In the genomic region with DNA sequence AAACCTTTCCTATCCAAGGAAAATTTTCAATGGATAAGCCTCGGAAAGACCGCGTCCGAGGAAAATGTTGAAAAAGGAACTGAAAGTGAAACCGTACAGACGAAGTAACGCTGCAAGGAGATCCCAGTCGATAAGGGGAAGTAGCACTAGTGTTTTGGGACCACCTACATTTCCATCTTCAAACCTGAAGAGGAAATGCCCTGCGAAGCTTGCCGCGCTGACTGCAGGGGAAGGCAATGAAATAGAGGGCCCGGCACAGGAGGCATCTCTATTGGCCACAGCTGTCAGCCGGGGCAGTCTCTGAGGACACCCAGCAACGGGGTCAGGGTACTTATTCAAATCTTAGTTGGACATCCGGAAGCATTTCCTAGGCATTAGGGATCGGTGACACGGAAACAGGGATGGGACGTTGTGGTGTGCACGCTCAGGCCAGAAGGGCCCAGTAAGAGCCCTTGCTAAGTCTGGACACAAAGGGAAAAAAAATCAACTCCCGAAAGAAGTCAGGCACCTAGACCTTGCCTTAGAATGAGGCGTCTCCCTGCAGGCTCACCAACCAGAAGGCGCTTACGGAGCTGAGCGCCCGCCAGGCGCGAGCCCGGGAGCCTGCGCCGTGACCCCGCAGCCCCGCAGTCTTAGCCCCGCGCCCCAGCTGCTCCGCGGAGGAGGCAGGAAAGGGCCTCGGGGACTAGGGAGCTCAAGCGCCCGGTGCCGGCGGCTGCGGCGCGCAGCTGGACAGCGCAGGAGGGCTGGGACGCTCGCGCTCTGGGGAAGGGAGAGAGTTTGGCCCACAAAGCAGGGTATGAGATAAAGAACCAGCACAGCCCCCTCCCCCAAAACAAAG, we compare ENCODE assay signal across 1 cellular context.
TF ChIP-seq lines count a peak whose summit lies in the region.

No MANE protein-coding gene starts in this region.

TF ChIP-seq in SK-N-SH, 30 proteins besides CTCF, POLR2A, EP300 and RAD21 (continued from another document):
- TF ChIP-seq, protein P1, sequence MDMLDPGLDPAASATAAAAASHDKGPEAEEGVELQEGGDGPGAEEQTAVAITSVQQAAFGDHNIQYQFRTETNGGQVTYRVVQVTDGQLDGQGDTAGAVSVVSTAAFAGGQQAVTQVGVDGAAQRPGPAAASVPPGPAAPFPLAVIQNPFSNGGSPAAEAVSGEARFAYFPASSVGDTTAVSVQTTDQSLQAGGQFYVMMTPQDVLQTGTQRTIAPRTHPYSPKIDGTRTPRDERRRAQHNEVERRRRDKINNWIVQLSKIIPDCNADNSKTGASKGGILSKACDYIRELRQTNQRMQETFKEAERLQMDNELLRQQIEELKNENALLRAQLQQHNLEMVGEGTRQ (IDR thresholded peaks at IDR 0.05; ENCODE audit: borderline replicate concordance, low read depth, low read length), result no peak
- TF ChIP-seq ELF1 (IDR thresholded peaks at IDR 0.05), result no peak
- no peak for TF ChIP-seq POLR2AphosphoS5 (IDR thresholded peaks at IDR 0.05; ENCODE audit: low read depth, low read length)
- no peak for TF ChIP-seq FOXJ3 (CRISPR knock-in tag; IDR thresholded peaks at IDR 0.05)
- TF ChIP-seq, protein P2, sequence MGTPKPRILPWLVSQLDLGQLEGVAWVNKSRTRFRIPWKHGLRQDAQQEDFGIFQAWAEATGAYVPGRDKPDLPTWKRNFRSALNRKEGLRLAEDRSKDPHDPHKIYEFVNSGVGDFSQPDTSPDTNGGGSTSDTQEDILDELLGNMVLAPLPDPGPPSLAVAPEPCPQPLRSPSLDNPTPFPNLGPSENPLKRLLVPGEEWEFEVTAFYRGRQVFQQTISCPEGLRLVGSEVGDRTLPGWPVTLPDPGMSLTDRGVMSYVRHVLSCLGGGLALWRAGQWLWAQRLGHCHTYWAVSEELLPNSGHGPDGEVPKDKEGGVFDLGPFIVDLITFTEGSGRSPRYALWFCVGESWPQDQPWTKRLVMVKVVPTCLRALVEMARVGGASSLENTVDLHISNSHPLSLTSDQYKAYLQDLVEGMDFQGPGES (IDR thresholded peaks at IDR 0.05; ENCODE audit: low read depth, low read length), result no peak
- TF ChIP-seq RXRA (IDR thresholded peaks at IDR 0.05; ENCODE audit: borderline replicate concordance, low read depth), result no peak
- TF ChIP-seq GATA2 (CRISPR knock-in tag; IDR thresholded peaks at IDR 0.05), result no peak
- no peak for TF ChIP-seq FOXM1 (IDR thresholded peaks at IDR 0.05; ENCODE audit: low read depth)
- TF ChIP-seq RFX5 (IDR thresholded peaks at IDR 0.05; ENCODE audit: low read length), result peak; percentile 43; the same call in 1 of the 2 replicates
- TF ChIP-seq, protein P3, sequence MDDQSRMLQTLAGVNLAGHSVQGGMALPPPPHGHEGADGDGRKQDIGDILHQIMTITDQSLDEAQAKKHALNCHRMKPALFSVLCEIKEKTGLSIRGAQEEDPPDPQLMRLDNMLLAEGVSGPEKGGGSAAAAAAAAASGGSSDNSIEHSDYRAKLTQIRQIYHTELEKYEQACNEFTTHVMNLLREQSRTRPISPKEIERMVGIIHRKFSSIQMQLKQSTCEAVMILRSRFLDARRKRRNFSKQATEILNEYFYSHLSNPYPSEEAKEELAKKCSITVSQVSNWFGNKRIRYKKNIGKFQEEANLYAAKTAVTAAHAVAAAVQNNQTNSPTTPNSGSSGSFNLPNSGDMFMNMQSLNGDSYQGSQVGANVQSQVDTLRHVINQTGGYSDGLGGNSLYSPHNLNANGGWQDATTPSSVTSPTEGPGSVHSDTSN (IDR thresholded peaks at IDR 0.05), result no peak
- TF ChIP-seq, protein P4, sequence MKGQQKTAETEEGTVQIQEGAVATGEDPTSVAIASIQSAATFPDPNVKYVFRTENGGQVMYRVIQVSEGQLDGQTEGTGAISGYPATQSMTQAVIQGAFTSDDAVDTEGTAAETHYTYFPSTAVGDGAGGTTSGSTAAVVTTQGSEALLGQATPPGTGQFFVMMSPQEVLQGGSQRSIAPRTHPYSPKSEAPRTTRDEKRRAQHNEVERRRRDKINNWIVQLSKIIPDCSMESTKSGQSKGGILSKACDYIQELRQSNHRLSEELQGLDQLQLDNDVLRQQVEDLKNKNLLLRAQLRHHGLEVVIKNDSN (IDR thresholded peaks at IDR 0.05; ENCODE audit: borderline replicate concordance, low read depth), result no peak
- TF ChIP-seq, protein P5, sequence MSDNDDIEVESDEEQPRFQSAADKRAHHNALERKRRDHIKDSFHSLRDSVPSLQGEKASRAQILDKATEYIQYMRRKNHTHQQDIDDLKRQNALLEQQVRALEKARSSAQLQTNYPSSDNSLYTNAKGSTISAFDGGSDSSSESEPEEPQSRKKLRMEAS (IDR thresholded peaks at IDR 0.05; ENCODE audit: low read depth), result no peak
- TF ChIP-seq, protein P6, sequence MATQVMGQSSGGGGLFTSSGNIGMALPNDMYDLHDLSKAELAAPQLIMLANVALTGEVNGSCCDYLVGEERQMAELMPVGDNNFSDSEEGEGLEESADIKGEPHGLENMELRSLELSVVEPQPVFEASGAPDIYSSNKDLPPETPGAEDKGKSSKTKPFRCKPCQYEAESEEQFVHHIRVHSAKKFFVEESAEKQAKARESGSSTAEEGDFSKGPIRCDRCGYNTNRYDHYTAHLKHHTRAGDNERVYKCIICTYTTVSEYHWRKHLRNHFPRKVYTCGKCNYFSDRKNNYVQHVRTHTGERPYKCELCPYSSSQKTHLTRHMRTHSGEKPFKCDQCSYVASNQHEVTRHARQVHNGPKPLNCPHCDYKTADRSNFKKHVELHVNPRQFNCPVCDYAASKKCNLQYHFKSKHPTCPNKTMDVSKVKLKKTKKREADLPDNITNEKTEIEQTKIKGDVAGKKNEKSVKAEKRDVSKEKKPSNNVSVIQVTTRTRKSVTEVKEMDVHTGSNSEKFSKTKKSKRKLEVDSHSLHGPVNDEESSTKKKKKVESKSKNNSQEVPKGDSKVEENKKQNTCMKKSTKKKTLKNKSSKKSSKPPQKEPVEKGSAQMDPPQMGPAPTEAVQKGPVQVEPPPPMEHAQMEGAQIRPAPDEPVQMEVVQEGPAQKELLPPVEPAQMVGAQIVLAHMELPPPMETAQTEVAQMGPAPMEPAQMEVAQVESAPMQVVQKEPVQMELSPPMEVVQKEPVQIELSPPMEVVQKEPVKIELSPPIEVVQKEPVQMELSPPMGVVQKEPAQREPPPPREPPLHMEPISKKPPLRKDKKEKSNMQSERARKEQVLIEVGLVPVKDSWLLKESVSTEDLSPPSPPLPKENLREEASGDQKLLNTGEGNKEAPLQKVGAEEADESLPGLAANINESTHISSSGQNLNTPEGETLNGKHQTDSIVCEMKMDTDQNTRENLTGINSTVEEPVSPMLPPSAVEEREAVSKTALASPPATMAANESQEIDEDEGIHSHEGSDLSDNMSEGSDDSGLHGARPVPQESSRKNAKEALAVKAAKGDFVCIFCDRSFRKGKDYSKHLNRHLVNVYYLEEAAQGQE (IDR thresholded peaks at IDR 0.05; ENCODE audit: low read depth, low read length), result 0 out of 2 replicates have a peak, but pooled peaks have one; percentile 22
- TF ChIP-seq YY1 (IDR thresholded peaks at IDR 0.05; ENCODE audit: low read depth), result no peak
- no peak for TF ChIP-seq RCOR1 (IDR thresholded peaks at IDR 0.05; ENCODE audit: low read length)
TF ChIP-seq in SK-N-SH: peak in this region for 5.
